ENCODE assay signal across 8 cellular contexts in genomic region chr7:114922652-114923402, GRCh38.
DNase-seq lines count a peak whose midpoint lies in the region; ATAC-seq and TF ChIP-seq lines count a peak whose summit lies in the region.

No MANE protein-coding gene starts in this region.

- ATAC-seq in GM19328 (IDR thresholded peaks at IDR 0.05; ENCODE audit: unreplicated experiment) (peak; percentile 29), HG03378 (IDR thresholded peaks at IDR 0.05; ENCODE audit: unreplicated experiment) (peak; percentile 30), SK-N-SH treated with all-trans-retinoic acid at 6 μM for 48 hours (peak; percentile 54)

- no peak for TF ChIP-seq CTCF in astrocyte of the cerebellum (IDR thresholded peaks at IDR 0.05; ENCODE audit: low read depth, low read length, missing control alignments)

- DNase-seq in Ammon's horn (ENCODE audit: low spot score) (peak; percentile 19), astrocyte of the cerebellum (ENCODE audit: low read depth) (no peak), COR-L47 (lab: John Stamatoyannopoulos, UW) (no peak)
- peak; percentile 33 to 36 for DNase-seq in stimulated activated CD4-positive, alpha-beta T cell treated with anti-CD3 and anti-CD28 coated beads, Interleukin-12 subunit alpha, Interleukin-12 subunit beta, amount 100 ng/mL, for 24 hours (ENCODE audit: low read depth in 2 of 2)

- in situ Hi-C loops in astrocyte of the cerebellum (cut with HindIII; ENCODE audit: low sequenced_read_pairs): no loop called here

- H3K9me3 ChIP-seq in iPS-18c (ENCODE audit: control insufficient read depth, insufficient read depth, low read length): no peaks in the 10 kb centered on the region

- peak overlapping the region; percentile 72 for H3K4me3 ChIP-seq in astrocyte of the cerebellum (ENCODE audit: low read depth, low read length)
- peak overlapping the region; percentile 76 for H3K4me3 ChIP-seq in iPS-18c (ENCODE audit: insufficient read depth, low read depth, low read length)

TF ChIP-seq in SK-N-SH treated with all-trans-retinoic acid at 6 μM for 48 hours, 23 proteins besides CTCF, POLR2A, EP300 and RAD21:
- TF ChIP-seq ZC3H10 (CRISPR knock-in tag; IDR thresholded peaks at IDR 0.05): no peak
- no peak for TF ChIP-seq CREB5 (CRISPR knock-in tag; IDR thresholded peaks at IDR 0.05; ENCODE audit: low read depth)
- no peak for TF ChIP-seq ZFP3 (CRISPR knock-in tag; IDR thresholded peaks at IDR 0.05)
- TF ChIP-seq CSRNP3 (CRISPR knock-in tag; IDR thresholded peaks at IDR 0.05): no peak
- TF ChIP-seq TOX (CRISPR knock-in tag; IDR thresholded peaks at IDR 0.05; ENCODE audit: borderline replicate concordance): no peak
- TF ChIP-seq OSR1 (CRISPR knock-in tag; IDR thresholded peaks at IDR 0.05): no peak
- no peak for TF ChIP-seq PATZ1 (CRISPR knock-in tag; IDR thresholded peaks at IDR 0.05; ENCODE audit: borderline replicate concordance)
- no peak for TF ChIP-seq PPARA (CRISPR knock-in tag; IDR thresholded peaks at IDR 0.05; ENCODE audit: borderline replicate concordance)
- no peak for TF ChIP-seq ZNF70 (CRISPR knock-in tag; IDR thresholded peaks at IDR 0.05)
- no peak for TF ChIP-seq ARNTL (CRISPR knock-in tag; IDR thresholded peaks at IDR 0.05; ENCODE audit: borderline replicate concordance, low read depth)
- TF ChIP-seq RARB (CRISPR knock-in tag; IDR thresholded peaks at IDR 0.05): no peak
- no peak for TF ChIP-seq POU6F1 (CRISPR knock-in tag; IDR thresholded peaks at IDR 0.05; ENCODE audit: borderline replicate concordance, low read depth)
- TF ChIP-seq GLIS3 (CRISPR knock-in tag; IDR thresholded peaks at IDR 0.05): no peak

Comparison
In these comparisons a context has a peak if more than half of its experiments do, and no peak if none do; other contexts are left out.
1. DNase-seq: peak in Ammon's horn (single experiment) and stimulated activated CD4-positive, alpha-beta T cell treated with anti-CD3 and anti-CD28 coated beads, Interleukin-12 subunit alpha, Interleukin-12 subunit beta, amount 100 ng/mL, for 24 hours (2 of 2); none in astrocyte of the cerebellum (single experiment) and COR-L47 (single experiment).
2. Peak in every context shown above with its lines, with median percentiles within 50 percentile points of each other: ATAC-seq.